In genomic region chr13:29369060-29369743, GRCh38 we compare ENCODE assay signal across 8 cellular contexts.
A peak's percentile ranks its signal among the peaks of the same experiment; 100 is the strongest.
DNase-seq lines count a peak whose midpoint lies in the region; ATAC-seq, FAIRE-seq and TF ChIP-seq lines count a peak whose summit lies in the region.

No MANE protein-coding gene starts in this region.

- DNase-seq in A673 (ENCODE audit: low spot score), result peak; percentile 74
- peak; percentile 19 for DNase-seq in NCI-H69 (lab: John Stamatoyannopoulos, UW)
- DNase-seq in mammary epithelial cell, result peak; percentile 25
- peak; percentile 44 for DNase-seq in HepG2 (ENCODE audit: low spot score)

- peak overlapping the region; percentile 26 for H2AFZ ChIP-seq in mammary epithelial cell (ENCODE audit: low read depth, low read length)
- no peak overlapping the region for H2AFZ ChIP-seq in HepG2 (ENCODE audit: low read length)

- dilution Hi-C loops in mammary epithelial cell (cut with HindIII; ENCODE audit: low sequenced_read_pairs), result no loop called here

- H3K9ac ChIP-seq in mammary epithelial cell (ENCODE audit: insufficient read depth, low read length) (no peak overlapping the region), HepG2 (ENCODE audit: insufficient read depth, low read depth, low read length) (no peak overlapping the region)

- H3K27ac ChIP-seq in A673 (ENCODE audit: low read depth, low read length, poor library complexity, severe bottlenecking), result no peak overlapping the region
- H3K27ac ChIP-seq in mammary epithelial cell (ENCODE audit: insufficient read depth, low read depth, low read length), result no peak overlapping the region
- H3K27ac ChIP-seq in HepG2 (ENCODE audit: extremely low read length, insufficient read depth, low read length), result no peak overlapping the region

- CTCF ChIA-PET in A673 (lab: Charles Lee) (interaction anchor here (0.6 kb wide), 1 partner anchor 1649 kb away, joined by 3 read pairs; no protein-coding TSS in a partner anchor), mammary epithelial cell (lab: Charles Lee; ENCODE audit: low non-redundant PET) (no interaction called here), HepG2 (lab: Yijun Ruan, JAX; ENCODE audit: low intra/inter-chr PET ratio, low total read pairs) (no interaction called here)

- H3K79me2 ChIP-seq in mammary epithelial cell (ENCODE audit: insufficient read depth, low read length) (no peaks in the 10 kb centered on the region), HepG2 (ENCODE audit: insufficient read depth, low read length) (no peaks in the 10 kb centered on the region)

- no peaks in the 10 kb centered on the region for H3K36me3 ChIP-seq in A673 (ENCODE audit: insufficient read depth, low read length, poor library complexity, severe bottlenecking)
- H3K36me3 ChIP-seq in mammary epithelial cell (ENCODE audit: insufficient read depth, low read length), result no peaks in the 10 kb centered on the region
- no peaks in the 10 kb centered on the region for H3K36me3 ChIP-seq in HepG2 (replicated peaks in 1 of 2; ENCODE audit: control insufficient read depth in 1 of 2, insufficient read depth in 2 of 2, low read length in 2 of 2)

- ATAC-seq in GM18498 (IDR thresholded peaks at IDR 0.05; ENCODE audit: unreplicated experiment) (peak; percentile 45), HepG2 (peak; percentile 84), HG03565 (IDR thresholded peaks at IDR 0.05; ENCODE audit: unreplicated experiment) (no peak), GM19324 (IDR thresholded peaks at IDR 0.05; ENCODE audit: low FRiP score, unreplicated experiment) (no peak), HG02798 (IDR thresholded peaks at IDR 0.05; ENCODE audit: poor library complexity, unreplicated experiment) (no peak)

- TF ChIP-seq EP300 in HepG2 (IDR thresholded peaks at IDR 0.05; ENCODE audit: low read depth in 2 of 2, low read length in 2 of 2) (no peak), HepG2 (CRISPR knock-in tag; IDR thresholded peaks at IDR 0.05; ENCODE audit: borderline replicate concordance) (no peak)

- H3K4me3 ChIP-seq in A673 (ENCODE audit: low read depth, low read length, poor library complexity, severe bottlenecking) (no peak overlapping the region), mammary epithelial cell (replicated peaks in 1 of 3; ENCODE audit: insufficient read depth in 1 of 3, low read depth in 2 of 3, low read length in 3 of 3) (no peak overlapping the region), HepG2 (replicated peaks in 1 of 3; ENCODE audit: insufficient read depth in 1 of 3, low read depth in 2 of 3, low read length in 3 of 3) (no peak overlapping the region)

- H3K4me1 ChIP-seq in A673 (ENCODE audit: insufficient read depth, low read length, poor library complexity, severe bottlenecking), result no peaks in the 10 kb centered on the region
- H3K4me1 ChIP-seq in mammary epithelial cell (ENCODE audit: insufficient read depth, low read length), result no peaks in the 10 kb centered on the region
- no peaks in the 10 kb centered on the region for H3K4me1 ChIP-seq in HepG2 (ENCODE audit: insufficient read depth, low read length)

- POLR2A ChIA-PET in A673 (lab: Charles Lee; ENCODE audit: low non-redundant PET) (no interaction called here), HepG2 (lab: Yijun Ruan, JAX) (no interaction called here)

- in situ Hi-C loops in mammary epithelial cell (cut with MboI; ENCODE audit: low sequenced_read_pairs in 2 of 2) (loop anchor here in 1 of 2 donors (25.0 kb wide), 1 partner anchor 557 kb away; the partner anchor contains the start of gene MTUS2), HepG2 (cut with HindIII; ENCODE audit: extremely low pct_ligation_motif_present, low pct_unique_long_range_greater_than_20kb) (loop anchor here (10.0 kb wide), 1 partner anchor 564 kb away; no protein-coding TSS in a partner anchor)

- peaks cover 4% of the 10 kb centered on the region for H3K27me3 ChIP-seq in A673 (replicated peaks; ENCODE audit: insufficient read depth, low read depth, low read length, poor library complexity)
- no peaks in the 10 kb centered on the region for H3K27me3 ChIP-seq in mammary epithelial cell (ENCODE audit: insufficient read depth, low read length)
- no peaks in the 10 kb centered on the region for H3K27me3 ChIP-seq in HepG2 (ENCODE audit: control insufficient read depth in 1 of 2, insufficient read depth in 2 of 2, low read length in 2 of 2)

- no peak for TF ChIP-seq POLR2A in HepG2 (IDR thresholded peaks at IDR 0.05; ENCODE audit: insufficient read depth in 1 of 2, low read depth in 2 of 2, low read length in 2 of 2)

- TF ChIP-seq CTCF in A673 (conservative IDR thresholded peaks at IDR 0.05; ENCODE audit: low read depth, low read length) (peak; percentile 66), mammary epithelial cell (conservative IDR thresholded peaks at IDR 0.05 in 1 of 2, IDR thresholded peaks at IDR 0.05 in 1 of 2; ENCODE audit: extremely low read depth in 1 of 2, insufficient read depth in 1 of 2, low read depth in 1 of 2, low read length in 2 of 2) (peak; percentile 39 to 63), HepG2 (CRISPR knock-in tag; IDR thresholded peaks at IDR 0.05) (peak; percentile 59)

- BruUV-seq in A673 (replicated peaks; lab: Mats Ljungman, UMichigan), result no TSS peak
- no TSS peak for BruUV-seq in mammary epithelial cell (replicated peaks; lab: Mats Ljungman, UMichigan)
- no TSS peak for BruUV-seq in HepG2 (replicated peaks; lab: Mats Ljungman, UMichigan)

- H3K4me2 ChIP-seq in mammary epithelial cell (ENCODE audit: insufficient read depth, low read depth, low read length), result no peak overlapping the region
- H3K4me2 ChIP-seq in HepG2 (ENCODE audit: low read depth, low read length), result no peak overlapping the region

- no peak for TF ChIP-seq RAD21 in HepG2 (CRISPR knock-in tag; IDR thresholded peaks at IDR 0.05)

- intact Hi-C loops in A673 (cut with micrococcal nuclease; ENCODE audit: unreplicated experiment), result loop anchor here (5.0 to 10.0 kb wide), 3 partner anchors 562 to 1044 kb away; no protein-coding TSS in a partner anchor
- intact Hi-C loops in mammary epithelial cell (cut with micrococcal nuclease), result loop anchor here (1.0 to 10.0 kb wide), 3 partner anchors 103 to 1994 kb away; no protein-coding TSS in a partner anchor
- intact Hi-C loops in HepG2 (cut with micrococcal nuclease; ENCODE audit: unreplicated experiment), result loop anchor here (1.0 kb wide), 1 partner anchor 564 kb away; no protein-coding TSS in a partner anchor

- no peaks in the 10 kb centered on the region for H4K20me1 ChIP-seq in mammary epithelial cell (ENCODE audit: insufficient read depth, low read length)
- no peaks in the 10 kb centered on the region for H4K20me1 ChIP-seq in HepG2 (ENCODE audit: insufficient read depth, low read length)

- 0% methylated on average over 7 of the region's 8 CpGs for WGBS in mammary epithelial cell (ENCODE audit: low coverage, missing lambda C conversion rate)
- 4% methylated on average over 8 of the region's 8 CpGs for WGBS in HepG2 (ENCODE audit: low lambda C conversion rate)

- peak; percentile 36 for FAIRE-seq in HepG2 (lab: Jason Lieb, UNC)

- H3K9me3 ChIP-seq in A673 (ENCODE audit: low read depth, low read length, poor library complexity, severe bottlenecking) (no peaks in the 10 kb centered on the region), mammary epithelial cell (replicated peaks; ENCODE audit: insufficient read depth, low read length) (no peaks in the 10 kb centered on the region), HepG2 (ENCODE audit: low read length) (no peaks in the 10 kb centered on the region)

TF ChIP-seq in HepG2, 621 proteins besides CTCF, POLR2A, EP300 and RAD21:
- TF ChIP-seq ZBTB38 (CRISPR knock-in tag; IDR thresholded peaks at IDR 0.05) (no peak), GATA4 (IDR thresholded peaks at IDR 0.05; ENCODE audit: borderline replicate concordance, low read depth) (no peak), THRA (CRISPR knock-in tag; IDR thresholded peaks at IDR 0.05; ENCODE audit: borderline replicate concordance) (no peak), STAG1 (CRISPR knock-in tag; IDR thresholded peaks at IDR 0.05) (peak; percentile 66), REPIN1 (CRISPR knock-in tag; IDR thresholded peaks at IDR 0.05; ENCODE audit: borderline replicate concordance, low read depth) (no peak)
TF ChIP-seq in HepG2: peak in this region for 1.

Comparison
In these comparisons a context has a peak if more than half of its experiments do, and no peak if none do; other contexts are left out.
1. DNase-seq: peak in every context shown above with its lines; median percentile 74 in A673; 44 in HepG2; 25 in mammary epithelial cell; 19 in NCI-H69.
2. ATAC-seq: peak in GM18498 (single experiment) and HepG2 (single experiment); none in HG03565 (single experiment), GM19324 (single experiment) and HG02798 (single experiment).
3. Peak in every context shown above with its lines, with median percentiles within 50 percentile points of each other: CTCF ChIP-seq.